Comparison of ENCODE assay signal across 8 cellular contexts in the genomic region with DNA sequence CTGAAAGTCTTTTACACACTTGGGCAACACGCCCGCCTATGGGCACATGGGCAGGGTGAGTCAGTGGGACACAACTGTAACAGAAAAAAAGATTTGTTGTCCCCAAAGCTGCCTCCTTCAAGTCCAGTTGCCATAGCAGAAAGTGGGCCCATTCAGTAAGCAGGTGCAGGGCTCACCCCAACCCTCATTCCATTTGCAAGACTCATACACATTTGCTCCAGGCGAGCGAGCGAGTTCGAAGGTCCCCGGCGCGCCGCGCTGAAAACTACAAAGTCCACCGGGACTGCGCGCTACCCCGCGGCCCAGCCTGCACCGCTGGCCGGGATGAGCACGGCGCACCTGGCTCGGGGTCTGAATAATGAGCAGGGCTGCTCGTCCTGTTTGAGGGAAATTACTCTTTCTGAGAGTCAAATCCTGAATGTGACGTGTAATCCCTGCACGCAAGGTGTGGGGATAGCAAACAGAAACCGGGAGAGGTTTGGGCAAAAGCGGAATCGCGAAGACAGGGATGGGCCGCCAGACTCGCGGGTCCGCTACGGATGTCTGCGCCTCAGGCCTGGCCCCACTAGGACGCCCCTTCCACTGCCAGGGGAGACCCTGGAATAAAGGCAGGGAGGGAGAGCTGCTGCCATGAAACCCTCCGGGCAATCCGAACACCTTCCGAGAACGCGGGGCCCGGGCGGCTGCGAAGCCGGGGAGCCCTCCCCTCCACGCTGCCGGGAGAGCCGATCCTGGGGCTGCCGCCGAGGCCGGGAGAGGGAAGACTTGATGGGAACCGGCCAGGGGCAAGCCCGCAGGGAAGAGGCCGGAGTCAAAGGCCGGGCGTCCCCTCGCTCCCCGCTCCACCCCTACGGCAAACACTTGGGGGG. TPM values are rescaled to one million over a fixed set of nuclear protein-coding genes. Genes with fewer than 3 reads are reported as not detected.
A peak's percentile ranks its signal among the peaks of the same experiment; 100 is the strongest.
DNase-seq lines count a peak whose midpoint lies in the region; ATAC-seq, FAIRE-seq and TF ChIP-seq lines count a peak whose summit lies in the region.

No MANE protein-coding gene starts in this region.

- H3K27me3 ChIP-seq in HUES64 (ENCODE audit: insufficient read depth, low read length) = peaks cover 45% of the 10 kb centered on the region
- H3K27me3 ChIP-seq in bronchial epithelial cell (ENCODE audit: control insufficient read depth, insufficient read depth, low read length) = peaks cover 3% of the 10 kb centered on the region
- peaks cover 7 to 56% of the 10 kb centered on the region in 2 donors for H3K27me3 ChIP-seq in left lung
- H3K27me3 ChIP-seq in stomach smooth muscle (ENCODE audit: control insufficient read depth in 1 of 2, insufficient read depth in 2 of 2, low read length in 2 of 2) = peaks cover 0 to 3% of the 10 kb centered on the region in 2 donors

- H3K36me3 ChIP-seq in HUES64 (ENCODE audit: insufficient read depth, low read length) (no peaks in the 10 kb centered on the region), bronchial epithelial cell (ENCODE audit: control insufficient read depth, insufficient read depth, low read length) (no peaks in the 10 kb centered on the region), left lung (no peaks in the 10 kb centered on the region), stomach smooth muscle (ENCODE audit: control insufficient read depth in 2 of 2, insufficient read depth in 2 of 2, low read length in 2 of 2) (no peaks in the 10 kb centered on the region), OCI-LY7 (ENCODE audit: insufficient read depth, low read length) (no peaks in the 10 kb centered on the region)

- BruUV-seq in OCI-LY7 (replicated peaks; lab: Mats Ljungman, UMichigan) = no TSS peak

- no peak for TF ChIP-seq CTCF in A549 (IDR thresholded peaks at IDR 0.05)
- TF ChIP-seq CTCF in bronchial epithelial cell (IDR thresholded peaks at IDR 0.05; ENCODE audit: insufficient read depth, low read length, severe bottlenecking) = no peak
- no peak for TF ChIP-seq CTCF in left lung (IDR thresholded peaks at IDR 0.05)
- TF ChIP-seq CTCF in OCI-LY7 (conservative IDR thresholded peaks at IDR 0.05; ENCODE audit: low read length) = no peak

- peak; percentile 67 to 81 for ATAC-seq in A549
- ATAC-seq in left lung = peak; percentile 61
- no peak for ATAC-seq in GM19023 (IDR thresholded peaks at IDR 0.05; ENCODE audit: unreplicated experiment)

- H4K20me1 ChIP-seq in OCI-LY7 (ENCODE audit: insufficient read depth, low read length) = no peaks in the 10 kb centered on the region

- H3K9me3 ChIP-seq in A549 (no peaks in the 10 kb centered on the region; the same call in 2 of the 3 replicates), HUES64 (ENCODE audit: insufficient read depth, low read depth, low read length) (no peaks in the 10 kb centered on the region), left lung (no peaks in the 10 kb centered on the region), stomach smooth muscle (ENCODE audit: control insufficient read depth in 2 of 2, low read length in 2 of 2) (no peaks in the 10 kb centered on the region), OCI-LY7 (ENCODE audit: low read length) (no peaks in the 10 kb centered on the region)

- POLR2A ChIA-PET in A549 (lab: Yijun Ruan, JAX) = no interaction called here
- POLR2A ChIA-PET in OCI-LY7 (lab: Charles Lee) = no interaction called here

- H3K79me2 ChIP-seq in OCI-LY7 (ENCODE audit: insufficient read depth, low read depth, low read length) = no peaks in the 10 kb centered on the region

- H3K27ac ChIP-seq in A549 (peak overlapping the region; percentile 62 to 85), HUES64 (ENCODE audit: low read depth, low read length) (peak overlapping the region; percentile 11; the same call in 1 of the 2 replicates), left lung (peak overlapping the region; percentile 67 to 78), stomach smooth muscle (ENCODE audit: low read length) (peak overlapping the region; percentile 60), OCI-LY7 (ENCODE audit: low read depth, low read length, poor library complexity, severe bottlenecking) (no peak overlapping the region)

- DNase-seq in A549 (ENCODE audit: low read depth in 1 of 2, low spot score in 1 of 2) (peak; percentile 44 to 60), bronchial epithelial cell (ENCODE audit: low read depth) (peak; percentile 42), left lung (peak in 1 of 2 donors; percentile 87), OCI-LY7 (ENCODE audit: low spot score) (no peak), NCI-H446 treated with DMSO at 0.1 percent for 48 hours (lab: John Stamatoyannopoulos, UW) (no peak)

- H3K4me1 ChIP-seq in A549 = peaks cover 9% of the 10 kb centered on the region; the same call in 1 of the 3 replicates
- H3K4me1 ChIP-seq in HUES64 (ENCODE audit: insufficient read depth, low read length) = peaks cover 45% of the 10 kb centered on the region
- H3K4me1 ChIP-seq in left lung = peaks cover 0 to 15% of the 10 kb centered on the region in 2 donors
- H3K4me1 ChIP-seq in stomach smooth muscle (ENCODE audit: control insufficient read depth, insufficient read depth, low read length) = peaks cover 22% of the 10 kb centered on the region
- H3K4me1 ChIP-seq in OCI-LY7 (ENCODE audit: insufficient read depth, low read length, poor library complexity, severe bottlenecking) = no peaks in the 10 kb centered on the region

- peak overlapping the region; percentile 67 for H3K4me3 ChIP-seq in A549
- H3K4me3 ChIP-seq in HUES64 (ENCODE audit: low read length) = peak overlapping the region; percentile 73
- H3K4me3 ChIP-seq in bronchial epithelial cell (ENCODE audit: low read depth, low read length) = peak overlapping the region; percentile 80
- peak overlapping the region; percentile 42 to 48 for H3K4me3 ChIP-seq in left lung
- peak overlapping the region; percentile 84 to 90 for H3K4me3 ChIP-seq in stomach smooth muscle (ENCODE audit: low read length in 2 of 2)
- H3K4me3 ChIP-seq in OCI-LY7 (ENCODE audit: low read depth, low read length, poor library complexity, severe bottlenecking) = no peak overlapping the region

- no peak for TF ChIP-seq EP300 in A549 (IDR thresholded peaks at IDR 0.05)

- no peaks in the 10 kb centered on the region for H3K9me2 ChIP-seq in OCI-LY7 (ENCODE audit: insufficient read depth, low read length)

- TF ChIP-seq RAD21 in A549 (conservative IDR thresholded peaks at IDR 0.05 in 1 of 2, IDR thresholded peaks at IDR 0.05 in 1 of 2) = no peak

- CTCF ChIA-PET in A549 (lab: Yijun Ruan, JAX) = interaction anchor here (1.3 kb wide), 1 partner anchor 153 kb away, joined by 3 read pairs; no protein-coding TSS in a partner anchor
- CTCF ChIA-PET in OCI-LY7 (lab: Charles Lee; ENCODE audit: unreplicated experiment) = no interaction called here

- H3K9ac ChIP-seq in HUES64 (ENCODE audit: low read depth, low read length) = peak overlapping the region; percentile 70
- H3K9ac ChIP-seq in stomach smooth muscle (ENCODE audit: low read length in 2 of 2) = peak overlapping the region; percentile 72 to 78

- H3K4me2 ChIP-seq in A549 (peak overlapping the region; percentile 96), OCI-LY7 (ENCODE audit: low read length) (no peak overlapping the region)

- no peak overlapping the region for H2AFZ ChIP-seq in OCI-LY7 (ENCODE audit: low read length)

- no peak for FAIRE-seq in A549 (lab: Jason Lieb, UNC)
- FAIRE-seq in bronchial epithelial cell (lab: Jason Lieb, UNC) = no peak

- 2% methylated on average over 52 of the region's 58 CpGs for WGBS in A549 (ENCODE audit: missing lambda C conversion rate)
- WGBS in HUES64 = 2% methylated on average over 56 of the region's 58 CpGs

- no peak for TF ChIP-seq POLR2A in A549 (IDR thresholded peaks at IDR 0.05; ENCODE audit: low read length)

- intact Hi-C loops in left lung (cut with DNase I) (no loop called here), OCI-LY7 (cut with micrococcal nuclease; ENCODE audit: unreplicated experiment) (no loop called here)

TF ChIP-seq in A549, 52 proteins besides CTCF, POLR2A, EP300 and RAD21:
- TF ChIP-seq MAZ (IDR thresholded peaks at IDR 0.05; ENCODE audit: borderline replicate concordance, low read depth, low read length) (no peak), PHF8 (IDR thresholded peaks at IDR 0.05; ENCODE audit: borderline replicate concordance, low read depth) (0 out of 2 replicates have a peak, but pooled peaks have one; percentile 15), RNF2 (IDR thresholded peaks at IDR 0.05; ENCODE audit: borderline replicate concordance, low read depth) (0 out of 2 replicates have a peak, but pooled peaks have one; percentile 52)

RNA-seq across cellular contexts. Expression of gene COBL, which starts 1.0 kb away (rescaled TPM):
- polyA plus RNA-seq in A549 (2011; rRNA removed) = 7.4 and 7.8 TPM in 2 replicates
- 2.2 TPM in 2 replicates for polyA plus RNA-seq in A549 (2012; cell fraction: cytosol; rRNA removed)
- 1.8 and 2.1 TPM in 2 replicates for polyA plus RNA-seq in A549 (2012; cell fraction: nucleus; rRNA removed)
- 1.5 to 1.7 TPM (median 1.5 TPM) in 3 replicates for polyA plus RNA-seq in A549 (2017; fragmentation: RNase III; extraction: RNeasy Plus Mini Kit Qiagen cat#74134 plus additional on column Dnase treatment)
- 9.4 and 15.2 TPM in 2 replicates for polyA minus RNA-seq in A549 (2011; rRNA and poly(A)+ RNA removed)
- 11.6 TPM for polyA plus RNA-seq in HUES64 (2013, experiment 1 of 2)
- 13.9 TPM for polyA plus RNA-seq in HUES64 (2013, experiment 2 of 2)
- total RNA-seq in bronchial epithelial cell = 1.1 and 4.1 TPM in 2 replicates
- total RNA-seq in left lung = 10 to 100 TPM; 26.0 to 36.1 TPM
- total RNA-seq in OCI-LY7 (2014; rRNA removed; shearing (Covaris generic)) = not detected in 2 replicates
- total RNA-seq in OCI-LY7 (2022) = not detected in 2 replicates

Comparison
In these comparisons a context has a peak if more than half of its experiments do, and no peak if none do; other contexts are left out.
1. DNase-seq: peak in A549 (2 of 2) and bronchial epithelial cell (single experiment); none in OCI-LY7 (single experiment) and NCI-H446 treated with DMSO at 0.1 percent for 48 hours (single experiment).